Comparison of ENCODE assay signal across 8 cellular contexts in the genomic region with DNA sequence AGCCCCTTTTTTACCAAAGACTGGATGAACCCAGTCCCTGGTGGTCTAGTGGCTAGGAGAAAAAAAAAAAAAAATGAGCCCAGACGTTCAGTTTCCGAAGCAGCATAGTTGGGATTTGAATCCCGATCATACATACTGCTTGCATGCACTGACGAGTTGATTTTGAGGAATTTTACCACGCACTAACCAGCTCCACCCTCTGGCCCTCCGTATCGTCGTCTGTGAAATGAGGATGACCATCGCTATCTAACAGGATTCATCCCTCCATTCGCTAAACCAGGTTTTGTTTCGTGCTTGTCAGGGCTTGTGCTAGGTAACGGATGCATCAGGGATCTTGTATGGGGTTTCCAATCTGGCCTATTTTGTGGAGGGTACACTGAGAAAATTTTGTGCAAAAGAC. TPM values are rescaled to one million over a fixed set of nuclear protein-coding genes. Genes with fewer than 3 reads are reported as not detected.
DNase-seq lines count a peak whose midpoint lies in the region; ATAC-seq and TF ChIP-seq lines count a peak whose summit lies in the region.

No MANE protein-coding gene starts in this region.

- no peak for DNase-seq in WTC11 (ENCODE audit: low spot score)
- DNase-seq in foreskin fibroblast: peak; percentile 35 to 71
- no peak for DNase-seq in prostate gland (ENCODE audit: low spot score)
- no peak for DNase-seq in SKM-1 (lab: John Stamatoyannopoulos, UW; ENCODE audit: unreplicated experiment)
- DNase-seq in NCI-H82 (lab: John Stamatoyannopoulos, UW): no peak
- no peak for DNase-seq in cerebellar nuclear complex (lab: John Stamatoyannopoulos, UW)

- no peak for TF ChIP-seq POLR2A in prostate gland (IDR thresholded peaks at IDR 0.05)

- peaks cover 30% of the 10 kb centered on the region for H3K27me3 Mint-ChIP-seq in WTC11 (ENCODE audit: low read depth)

- intact Hi-C loops in prostate gland (cut with DNase I): loop anchor here (10.0 kb wide), 1 partner anchor 1058 kb away; no protein-coding TSS in a partner anchor

- POLR2A ChIA-PET in WTC11 (lab: Charles Lee): interaction anchor here (0.6 kb wide), 1 partner anchor 547 kb away, joined by 4 read pairs; no protein-coding TSS in a partner anchor

- H3K9me3 Mint-ChIP-seq in WTC11: no peaks in the 10 kb centered on the region

- H3K9me3 ChIP-seq in prostate gland: no peaks in the 10 kb centered on the region

- H3K4me1 ChIP-seq in prostate gland (replicated peaks): no peaks in the 10 kb centered on the region

- H3K36me3 ChIP-seq in prostate gland: no peaks in the 10 kb centered on the region

- CTCF ChIA-PET in WTC11 (lab: Charles Lee): interaction anchor here (1.3 kb wide), 1 partner anchor 53 kb away, joined by 6 read pairs; no protein-coding TSS in a partner anchor

- WGBS in prostate gland: 4% methylated on average over 12 of the region's 12 CpGs

- peaks cover 17% of the 10 kb centered on the region for H3K36me3 Mint-ChIP-seq in WTC11

- H3K27ac ChIP-seq in 22Rv1 (peak overlapping the region; percentile 84), prostate gland (peak overlapping the region; percentile 94)

- H3K4me1 Mint-ChIP-seq in WTC11: peaks cover 13% of the 10 kb centered on the region

- H3K4me3 Mint-ChIP-seq in WTC11: peak overlapping the region; percentile 81

- H3K27me3 ChIP-seq in prostate gland (replicated peaks; ENCODE audit: insufficient read depth): no peaks in the 10 kb centered on the region

- H3K27ac Mint-ChIP-seq in WTC11: peak overlapping the region; percentile 17; the same call in 1 of the 2 replicates

- H3K4me3 ChIP-seq in GM12875 (ENCODE audit: low read depth, low read length) (peak overlapping the region; percentile 74), foreskin fibroblast (ENCODE audit: low read depth in 1 of 2, low read length in 2 of 2) (peak overlapping the region; percentile 73 to 96), prostate gland (peak overlapping the region; percentile 55 to 73)

- no peak for TF ChIP-seq CTCF in 22Rv1 (IDR thresholded peaks at IDR 0.05)
- no peak for TF ChIP-seq CTCF in GM12875 (IDR thresholded peaks at IDR 0.05; ENCODE audit: borderline replicate concordance, insufficient read depth, low read depth, low read length)
- TF ChIP-seq CTCF in WTC11 (IDR thresholded peaks at IDR 0.05): no peak
- no peak for TF ChIP-seq CTCF in foreskin fibroblast (IDR thresholded peaks at IDR 0.05; ENCODE audit: low read depth, low read length)
- TF ChIP-seq CTCF in prostate gland (IDR thresholded peaks at IDR 0.05): no peak

- ATAC-seq in WTC11: no peak

TF ChIP-seq in WTC11, 78 proteins besides CTCF, POLR2A, EP300 and RAD21:
- TF ChIP-seq ZNF317 (CRISPR knock-in tag; IDR thresholded peaks at IDR 0.05; ENCODE audit: borderline replicate concordance, low read depth) (no peak), MXD4 (CRISPR knock-in tag; IDR thresholded peaks at IDR 0.05; ENCODE audit: borderline replicate concordance) (no peak), ZNF219 (CRISPR knock-in tag; IDR thresholded peaks at IDR 0.05; ENCODE audit: borderline replicate concordance) (no peak)
- TF ChIP-seq, protein P1, sequence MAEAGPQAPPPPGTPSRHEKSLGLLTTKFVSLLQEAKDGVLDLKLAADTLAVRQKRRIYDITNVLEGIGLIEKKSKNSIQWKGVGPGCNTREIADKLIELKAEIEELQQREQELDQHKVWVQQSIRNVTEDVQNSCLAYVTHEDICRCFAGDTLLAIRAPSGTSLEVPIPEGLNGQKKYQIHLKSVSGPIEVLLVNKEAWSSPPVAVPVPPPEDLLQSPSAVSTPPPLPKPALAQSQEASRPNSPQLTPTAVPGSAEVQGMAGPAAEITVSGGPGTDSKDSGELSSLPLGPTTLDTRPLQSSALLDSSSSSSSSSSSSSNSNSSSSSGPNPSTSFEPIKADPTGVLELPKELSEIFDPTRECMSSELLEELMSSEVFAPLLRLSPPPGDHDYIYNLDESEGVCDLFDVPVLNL (CRISPR knock-in tag; IDR thresholded peaks at IDR 0.05; ENCODE audit: borderline replicate concordance, low read depth): no peak
- TF ChIP-seq, protein P2, sequence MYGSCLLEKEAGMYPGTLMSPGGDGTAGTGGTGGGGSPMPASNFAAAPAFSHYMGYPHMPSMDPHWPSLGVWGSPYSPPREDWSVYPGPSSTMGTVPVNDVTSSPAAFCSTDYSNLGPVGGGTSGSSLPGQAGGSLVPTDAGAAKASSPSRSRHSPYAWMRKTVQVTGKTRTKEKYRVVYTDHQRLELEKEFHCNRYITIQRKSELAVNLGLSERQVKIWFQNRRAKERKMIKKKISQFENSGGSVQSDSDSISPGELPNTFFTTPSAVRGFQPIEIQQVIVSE (CRISPR knock-in tag; IDR thresholded peaks at IDR 0.05; ENCODE audit: borderline replicate concordance): no peak
- TF ChIP-seq, protein P3, sequence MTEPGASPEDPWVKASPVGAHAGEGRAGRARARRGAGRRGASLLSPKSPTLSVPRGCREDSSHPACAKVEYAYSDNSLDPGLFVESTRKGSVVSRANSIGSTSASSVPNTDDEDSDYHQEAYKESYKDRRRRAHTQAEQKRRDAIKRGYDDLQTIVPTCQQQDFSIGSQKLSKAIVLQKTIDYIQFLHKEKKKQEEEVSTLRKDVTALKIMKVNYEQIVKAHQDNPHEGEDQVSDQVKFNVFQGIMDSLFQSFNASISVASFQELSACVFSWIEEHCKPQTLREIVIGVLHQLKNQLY (CRISPR knock-in tag; IDR thresholded peaks at IDR 0.05): no peak

RNA-seq across cellular contexts. Expression of a gene that starts 0.8 kb away (rescaled TPM):
- total RNA-seq in WTC11 (2021) (23.5 to 26.7 TPM (median 25.7 TPM) in 3 replicates), prostate gland (10 to 100 TPM; 24.4 to 28.7 TPM)

RNA-seq across cellular contexts. Expression of a gene that starts 33.7 kb away (rescaled TPM):
- total RNA-seq in WTC11 (2021): not detected in 3 replicates
- total RNA-seq in prostate gland: not detected

RNA-seq across cellular contexts. Expression of a gene that starts 51.7 kb away (rescaled TPM):
- 0.48 to 1.3 TPM (median 1.0 TPM) in 3 replicates for total RNA-seq in WTC11 (2021)
- 1 to 10 TPM; 3.2 to 9.1 TPM for total RNA-seq in prostate gland

RNA-seq across cellular contexts. Expression of a gene that starts 59.8 kb away (rescaled TPM):
- not detected in 3 replicates for total RNA-seq in WTC11 (2021)
- total RNA-seq in prostate gland: 1 to 10 TPM in 1 of 2 donors, not detected in 1; 4.0 TPM

Comparison
In these comparisons a context has a peak if more than half of its experiments do, and no peak if none do; other contexts are left out.
1. DNase-seq: peak in foreskin fibroblast (2 of 2); none in WTC11 (single experiment), prostate gland (single experiment), SKM-1 (single experiment), NCI-H82 (single experiment) and cerebellar nuclear complex (0 of 2).
2. Peak in every context shown above with its lines, with median percentiles within 50 percentile points of each other: H3K4me3 ChIP-seq.